In genomic region chr1:144550019-144550828, GRCh38 we compare ENCODE assay signal across 10 cellular contexts. TPM values are rescaled to one million over a fixed set of nuclear protein-coding genes. Genes with fewer than 3 reads are reported as not detected.
DNase-seq lines count a peak whose midpoint lies in the region; ATAC-seq and TF ChIP-seq lines count a peak whose summit lies in the region.
"Not testable (repeated sequence)": the region's sequence is repeated elsewhere in the genome, so short reads cannot be mapped to it uniquely, and the experiment has no call there.
"Had no signal": no experiment of that assay in that cellular context is flagged by ENCODE, and none has a peak within 500 bp of the region (broad histone marks: within the 10 kb centered on the region; RNA-seq: fewer than 3 reads in every experiment).

No MANE protein-coding gene starts in this region.

- CTCF ChIA-PET in CD4-positive, alpha-beta T cell (lab: Charles Lee), result not testable (repeated sequence)

- DNase-seq in CD4-positive, alpha-beta T cell; activated naive CD8-positive, alpha-beta T cell treated with anti-CD3 and anti-CD28 coated beads, Interleukin-2, amount 10 ng/mL, durations not matched to agents 7 days and 5 days: not testable (repeated sequence)
- DNase-seq in NCI-H69 (lab: John Stamatoyannopoulos, UW), result peak; percentile 5
- DNase-seq in fibroblast of gingiva (ENCODE audit: low read depth), result peak; percentile 25
- peak in 1 of 10 donors; percentile 7 for DNase-seq in naive thymus-derived CD8-positive, alpha-beta T cell

- H3K9me3 Mint-ChIP-seq in CD4-positive, alpha-beta T cell; T-helper 1 cell treated with Interleukin-12 subunit alpha and Interleukin-12 subunit beta and Interleukin-4 antibody, amounts not matched to agents 30 μg/mL and 1 μg/mL, for 36 hours; activated naive CD8-positive, alpha-beta T cell treated with anti-CD3 and anti-CD28 coated beads, Interleukin-2, amount 10 ng/mL, durations not matched to agents 7 days and 5 days; naive thymus-derived CD8-positive, alpha-beta T cell: not testable (repeated sequence)

- H3K4me1 ChIP-seq in HUES6 (ENCODE audit: control insufficient read depth, insufficient read depth, low read length) (peaks cover 15% of the 10 kb centered on the region), subcutaneous abdominal adipose tissue (ENCODE audit: control insufficient read depth in 5 of 5, insufficient read depth in 5 of 5, low read length in 5 of 5) (peaks cover 4 to 23% (median 14%) of the 10 kb centered on the region in 5 donors)

- TF ChIP-seq CTCF in CD4-positive, alpha-beta T cell (IDR thresholded peaks at IDR 0.05), result not testable (repeated sequence)

- not testable (repeated sequence) for H3K9me3 ChIP-seq in CD4-positive, alpha-beta T cell (ENCODE audit: control insufficient read depth, low read length); HUES6 (ENCODE audit: control insufficient read depth, insufficient read depth, low read depth, low read length); subcutaneous abdominal adipose tissue (ENCODE audit: control insufficient read depth in 5 of 5, low read length in 5 of 5)

- not testable (repeated sequence) for H3K36me3 Mint-ChIP-seq in CD4-positive, alpha-beta T cell (ENCODE audit: low read depth); T-helper 1 cell treated with Interleukin-12 subunit alpha and Interleukin-12 subunit beta and Interleukin-4 antibody, amounts not matched to agents 30 μg/mL and 1 μg/mL, for 36 hours (ENCODE audit: low read depth); activated naive CD8-positive, alpha-beta T cell treated with anti-CD3 and anti-CD28 coated beads, Interleukin-2, amount 10 ng/mL, durations not matched to agents 7 days and 5 days; naive thymus-derived CD8-positive, alpha-beta T cell

- H3K27me3 Mint-ChIP-seq in CD4-positive, alpha-beta T cell; T-helper 1 cell treated with Interleukin-12 subunit alpha and Interleukin-12 subunit beta and Interleukin-4 antibody, amounts not matched to agents 30 μg/mL and 1 μg/mL, for 36 hours (ENCODE audit: low read depth); activated naive CD8-positive, alpha-beta T cell treated with anti-CD3 and anti-CD28 coated beads, Interleukin-2, amount 10 ng/mL, durations not matched to agents 7 days and 5 days; naive thymus-derived CD8-positive, alpha-beta T cell: not testable (repeated sequence)

- H3K36me3 ChIP-seq in HUES6 (ENCODE audit: control insufficient read depth, insufficient read depth, low read length); subcutaneous abdominal adipose tissue (ENCODE audit: control insufficient read depth in 5 of 5, insufficient read depth in 5 of 5, low read length in 5 of 5): not testable (repeated sequence)

- not testable (repeated sequence) for H3K27me3 ChIP-seq in CD4-positive, alpha-beta T cell (ENCODE audit: control insufficient read depth, insufficient read depth, low read length); HUES6 (ENCODE audit: control insufficient read depth, insufficient read depth, low read length); subcutaneous abdominal adipose tissue (ENCODE audit: control insufficient read depth in 5 of 5, insufficient read depth in 4 of 5, low read length in 5 of 5)

- not testable (repeated sequence) for H3K9ac ChIP-seq in HUES6 (ENCODE audit: low read length); subcutaneous abdominal adipose tissue (ENCODE audit: low read length in 5 of 5)

- not testable (repeated sequence) for H3K27ac ChIP-seq in CD4-positive, alpha-beta T cell (ENCODE audit: low read depth, low read length); HUES6 (ENCODE audit: low read depth, low read length)
- peak overlapping the region; percentile 65 for H3K27ac ChIP-seq in subcutaneous abdominal adipose tissue (ENCODE audit: low read depth, low read length)

- H3K4me3 ChIP-seq in HUES6 (ENCODE audit: low read depth, low read length), result peak overlapping the region; percentile 60
- H3K4me3 ChIP-seq in subcutaneous abdominal adipose tissue (ENCODE audit: low read depth in 1 of 5, low read length in 5 of 5), result not testable (repeated sequence)

- POLR2A ChIA-PET in CD4-positive, alpha-beta T cell (lab: Charles Lee), result not testable (repeated sequence)
- POLR2A ChIA-PET in activated naive CD8-positive, alpha-beta T cell treated with anti-CD3 and anti-CD28 coated beads, Interleukin-2, amount 10 ng/mL, durations not matched to agents 7 days and 5 days (lab: Charles Lee), result interaction anchor here (1.7 kb wide), 1 partner anchor 16 kb away, joined by 8 read pairs; no protein-coding TSS in a partner anchor
- POLR2A ChIA-PET in naive thymus-derived CD8-positive, alpha-beta T cell (lab: Charles Lee), result interaction anchor here (1.9 kb wide), 1 partner anchor 16 kb away, joined by 16 read pairs; no protein-coding TSS in a partner anchor

- intact Hi-C loops in CD4-positive, alpha-beta T cell (cut with DNase I, micrococcal nuclease), result not testable (repeated sequence)

- peak overlapping the region; percentile 84 for H3K4me3 Mint-ChIP-seq in CD4-positive, alpha-beta T cell
- H3K4me3 Mint-ChIP-seq in T-helper 1 cell treated with Interleukin-12 subunit alpha and Interleukin-12 subunit beta and Interleukin-4 antibody, amounts not matched to agents 30 μg/mL and 1 μg/mL, for 36 hours, result peak overlapping the region; percentile 83
- H3K4me3 Mint-ChIP-seq in activated naive CD8-positive, alpha-beta T cell treated with anti-CD3 and anti-CD28 coated beads, Interleukin-2, amount 10 ng/mL, durations not matched to agents 7 days and 5 days, result peak overlapping the region; percentile 82
- H3K4me3 Mint-ChIP-seq in naive thymus-derived CD8-positive, alpha-beta T cell, result peak overlapping the region; percentile 76 to 95 (median 88)

- ATAC-seq in CD4-positive, alpha-beta T cell (ENCODE audit: poor library complexity); activated naive CD8-positive, alpha-beta T cell treated with anti-CD3 and anti-CD28 coated beads, Interleukin-2, amount 10 ng/mL, durations not matched to agents 7 days and 5 days (ENCODE audit: low read depth); naive thymus-derived CD8-positive, alpha-beta T cell: not testable (repeated sequence)

- peak overlapping the region; percentile 98 for H3K27ac Mint-ChIP-seq in CD4-positive, alpha-beta T cell
- peak overlapping the region; percentile 96 for H3K27ac Mint-ChIP-seq in T-helper 1 cell treated with Interleukin-12 subunit alpha and Interleukin-12 subunit beta and Interleukin-4 antibody, amounts not matched to agents 30 μg/mL and 1 μg/mL, for 36 hours
- H3K27ac Mint-ChIP-seq in activated naive CD8-positive, alpha-beta T cell treated with anti-CD3 and anti-CD28 coated beads, Interleukin-2, amount 10 ng/mL, durations not matched to agents 7 days and 5 days, result peak overlapping the region; percentile 92
- H3K27ac Mint-ChIP-seq in naive thymus-derived CD8-positive, alpha-beta T cell, result peak overlapping the region; percentile 78 to 99 (median 98)

- H3K4me1 Mint-ChIP-seq in CD4-positive, alpha-beta T cell (ENCODE audit: low read depth), result peaks cover 38% of the 10 kb centered on the region
- peaks cover 35% of the 10 kb centered on the region for H3K4me1 Mint-ChIP-seq in T-helper 1 cell treated with Interleukin-12 subunit alpha and Interleukin-12 subunit beta and Interleukin-4 antibody, amounts not matched to agents 30 μg/mL and 1 μg/mL, for 36 hours (ENCODE audit: low read depth)
- peaks cover 26% of the 10 kb centered on the region for H3K4me1 Mint-ChIP-seq in activated naive CD8-positive, alpha-beta T cell treated with anti-CD3 and anti-CD28 coated beads, Interleukin-2, amount 10 ng/mL, durations not matched to agents 7 days and 5 days
- peaks cover 15 to 41% (median 33%) of the 10 kb centered on the region in 4 donors for H3K4me1 Mint-ChIP-seq in naive thymus-derived CD8-positive, alpha-beta T cell

RNA-seq across cellular contexts. Expression of gene PPIAL4F, which starts 42.5 kb away (rescaled TPM):
- not detected for total RNA-seq in CD4-positive, alpha-beta T cell
- not detected for total RNA-seq in activated naive CD8-positive, alpha-beta T cell treated with anti-CD3 and anti-CD28 coated beads, Interleukin-2, amount 10 ng/mL, durations not matched to agents 7 days and 5 days
- not detected for total RNA-seq in naive thymus-derived CD8-positive, alpha-beta T cell
- polyA plus RNA-seq in naive thymus-derived CD8-positive, alpha-beta T cell, result not detected
- total RNA-seq: Calu3, ureter had no signal
